22 cellular contexts compared by ENCODE assay signal in the genomic region with DNA sequence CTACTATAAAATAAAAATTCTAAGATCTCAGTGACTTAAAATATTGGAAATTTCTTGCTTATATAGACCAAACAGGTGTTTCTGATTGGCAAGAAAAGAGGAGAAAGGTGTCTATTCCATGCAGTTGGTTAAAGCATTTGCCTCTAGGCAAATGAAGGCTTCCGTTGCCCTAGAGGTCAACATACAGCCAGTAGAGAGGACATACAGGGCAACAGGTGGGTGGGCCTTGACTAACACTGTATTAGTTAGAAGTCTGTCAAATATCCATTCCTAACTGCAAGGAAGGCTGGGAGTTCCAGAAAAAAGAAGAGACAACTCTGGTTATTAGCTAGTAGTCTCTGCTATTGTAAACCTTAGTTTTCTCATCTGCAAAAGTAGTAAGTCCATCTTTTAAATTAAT. TPM values are rescaled to one million over a fixed set of nuclear protein-coding genes. Genes with fewer than 3 reads are reported as not detected.
A peak's percentile ranks its signal among the peaks of the same experiment; 100 is the strongest.
DNase-seq lines count a peak whose midpoint lies in the region; ATAC-seq and TF ChIP-seq lines count a peak whose summit lies in the region.
"Had no signal": no experiment of that assay in that cellular context is flagged by ENCODE, and none has a peak within 500 bp of the region (broad histone marks: within the 10 kb centered on the region; RNA-seq: fewer than 3 reads in every experiment).

No MANE protein-coding gene starts in this region.

- H4K91ac ChIP-seq in mesenchymal stem cell (ENCODE audit: low read length) = no peak overlapping the region

- H2BK15ac ChIP-seq in mesenchymal stem cell (ENCODE audit: low read depth, poor library complexity, severe bottlenecking) = no peak overlapping the region

- H3K4me2 ChIP-seq in GM23338 = peak overlapping the region; percentile 34; the same call in 1 of the 2 replicates
- H3K4me2 ChIP-seq in mesenchymal stem cell (ENCODE audit: low read length, poor library complexity, severe bottlenecking) = no peak overlapping the region
- H3K4me2 ChIP-seq in smooth muscle cell = no peak overlapping the region
- H3K4me2 ChIP-seq: A549 had no signal

- 90% methylated on average over 1 of the region's 1 CpG for WGBS in mesenchymal stem cell
- 97% methylated on average over 1 of the region's 1 CpG for WGBS in smooth muscle cell (ENCODE audit: low lambda C conversion rate)

- H3K27ac ChIP-seq in GM23338 (ENCODE audit: low read depth) = no peak overlapping the region
- H3K27ac ChIP-seq in mesenchymal stem cell (ENCODE audit: low read length, poor library complexity, severe bottlenecking) = peak overlapping the region; percentile 55
- no peak overlapping the region for H3K27ac ChIP-seq in smooth muscle cell (ENCODE audit: low read depth)
- H3K27ac ChIP-seq: A549; BLaER1 treated with 17β-estradiol and CSF1 and Interleukin-3, amounts not matched to agents 10 nM and 100 nM had no signal

- H2BK12ac ChIP-seq in mesenchymal stem cell (ENCODE audit: low read length in 2 of 2) = no peak overlapping the region

- H3F3A ChIP-seq in GM23338 (replicated peaks; ENCODE audit: low read depth) (no peaks in the 10 kb centered on the region), smooth muscle cell (ENCODE audit: low read depth) (no peaks in the 10 kb centered on the region)

- no peaks in the 10 kb centered on the region for H3K4me1 ChIP-seq in GM23338 (ENCODE audit: insufficient read depth)
- H3K4me1 ChIP-seq in mesenchymal stem cell (ENCODE audit: control insufficient read depth, insufficient read depth, low read depth, low read length) = no peaks in the 10 kb centered on the region
- peaks cover 15% of the 10 kb centered on the region for H3K4me1 ChIP-seq in smooth muscle cell (ENCODE audit: low read depth)
- H3K4me1 ChIP-seq: A549, BE2C, HAP-1 had no signal

- no peak overlapping the region for H3K4me3 Mint-ChIP-seq in GM23338
- H3K4me3 Mint-ChIP-seq in WTC11 = no peak overlapping the region
- H3K4me3 Mint-ChIP-seq: CD14-positive monocyte; CD4-positive, alpha-beta T cell; CD8-positive, alpha-beta memory T cell had no signal

- H3K27me3 Mint-ChIP-seq in GM23338 (ENCODE audit: insufficient read depth, low read depth, poor library complexity) (peaks cover 10% of the 10 kb centered on the region), WTC11 (ENCODE audit: low read depth) (peaks cover 71% of the 10 kb centered on the region)
- H3K27me3 Mint-ChIP-seq: CD4-positive, alpha-beta T cell; CD8-positive, alpha-beta memory T cell had no signal

- no peak overlapping the region for H3K4me3 ChIP-seq in GM23338
- H3K4me3 ChIP-seq in mesenchymal stem cell (ENCODE audit: insufficient read depth in 1 of 2, low read depth in 1 of 2, low read length in 2 of 2) = no peak overlapping the region
- H3K4me3 ChIP-seq in smooth muscle cell = no peak overlapping the region
- H3K4me3 ChIP-seq: A549; BLaER1 treated with 17β-estradiol and CSF1 and Interleukin-3, amounts not matched to agents 10 nM and 100 nM; GM12878; HAP-1 had no signal

- TF ChIP-seq CTCF in GM23338 (conservative IDR thresholded peaks at IDR 0.05; ENCODE audit: low read depth in 2 of 2) (no peak), WTC11 (IDR thresholded peaks at IDR 0.05) (no peak), smooth muscle cell (IDR thresholded peaks at IDR 0.05; ENCODE audit: borderline replicate concordance, insufficient read depth, poor library complexity, severe bottlenecking) (no peak)

- no peak overlapping the region for H4K8ac ChIP-seq in mesenchymal stem cell (ENCODE audit: low read length)

- H3K27me3 ChIP-seq in GM23338 (ENCODE audit: insufficient read depth) (peaks cover 46% of the 10 kb centered on the region), mesenchymal stem cell (ENCODE audit: control insufficient read depth in 1 of 2, insufficient read depth in 1 of 2, low read length in 2 of 2) (no peaks in the 10 kb centered on the region), smooth muscle cell (ENCODE audit: low read depth) (no peaks in the 10 kb centered on the region)
- H3K27me3 ChIP-seq: BE2C; BLaER1 treated with 17β-estradiol and CSF1 and Interleukin-3, amounts not matched to agents 10 nM and 100 nM had no signal

- POLR2A ChIA-PET in WTC11 (lab: Charles Lee) = no interaction called here

- DNase-seq in GM23338 (ENCODE audit: low spot score) (peak; percentile 7), WTC11 (ENCODE audit: low spot score) (no peak), mesenchymal stem cell (no peak), smooth muscle cell (lab: John Stamatoyannopoulos, UW; ENCODE audit: unreplicated experiment) (no peak)
- no peak for DNase-seq in activated CD4-positive, alpha-beta T cell treated with anti-CD3 and anti-CD28 coated beads, Interleukin-2, amount 50 U/mL, for 48 hours
- DNase-seq: 8988T; ACHN; AML-193; BE2C; CD4-positive, alpha-beta T cell; CD8-positive, alpha-beta memory T cell; DMS 273 treated with DMSO at 0.1 percent for 48 hours; DMS79; EL; GDM1; GOT3 had no signal

- H2AFZ ChIP-seq in GM23338 = no peak overlapping the region
- H2AFZ ChIP-seq in mesenchymal stem cell (ENCODE audit: low read depth, low read length) = no peak overlapping the region
- H2AFZ ChIP-seq in smooth muscle cell (ENCODE audit: low read depth) = no peak overlapping the region

- no peak overlapping the region for H2BK120ac ChIP-seq in mesenchymal stem cell (ENCODE audit: low read depth, low read length)

- H3K9me3 ChIP-seq in mesenchymal stem cell (ENCODE audit: control insufficient read depth, low read length) (no peaks in the 10 kb centered on the region), smooth muscle cell (replicated peaks; ENCODE audit: low read depth) (no peaks in the 10 kb centered on the region)
- H3K9me3 ChIP-seq: A549; BE2C; BLaER1 treated with 17β-estradiol and CSF1 and Interleukin-3, amounts not matched to agents 10 nM and 100 nM; HAP-1 had no signal

- peak overlapping the region in 1 of 2 experiments; percentile 61 for H3K18ac ChIP-seq in mesenchymal stem cell (ENCODE audit: low read depth in 1 of 2, low read length in 2 of 2)

- H3K9me3 Mint-ChIP-seq in GM23338 (no peaks in the 10 kb centered on the region; the same call in 2 of the 3 replicates), WTC11 (no peaks in the 10 kb centered on the region)
- H3K9me3 Mint-ChIP-seq: CD4-positive, alpha-beta T cell had no signal

- H2BK5ac ChIP-seq in mesenchymal stem cell (ENCODE audit: low read depth, low read length, poor library complexity, severe bottlenecking) = no peak overlapping the region

- no peak overlapping the region for H3K14ac ChIP-seq in mesenchymal stem cell (ENCODE audit: low read length in 2 of 2)

- CTCF ChIA-PET in WTC11 (lab: Charles Lee) = no interaction called here

- H3K9ac ChIP-seq in mesenchymal stem cell (ENCODE audit: low read length) = no peak overlapping the region
- no peak overlapping the region for H3K9ac ChIP-seq in smooth muscle cell (ENCODE audit: low read depth)
- H3K9ac ChIP-seq: BLaER1 treated with 17β-estradiol and CSF1 and Interleukin-3, amounts not matched to agents 10 nM and 100 nM had no signal

- peak; percentile 70 for ATAC-seq in GM23338
- peak; percentile 75 for ATAC-seq in WTC11
- no peak for ATAC-seq in HG03565 (IDR thresholded peaks at IDR 0.05; ENCODE audit: unreplicated experiment)
- ATAC-seq: A549, GM12878 had no signal

- no peaks in the 10 kb centered on the region for H3K36me3 ChIP-seq in GM23338 (ENCODE audit: insufficient read depth)
- no peaks in the 10 kb centered on the region for H3K36me3 ChIP-seq in mesenchymal stem cell (ENCODE audit: control insufficient read depth in 1 of 2, insufficient read depth in 2 of 2, low read depth in 1 of 2, low read length in 2 of 2)
- no peaks in the 10 kb centered on the region for H3K36me3 ChIP-seq in smooth muscle cell (ENCODE audit: low read depth)
- H3K36me3 ChIP-seq: BE2C; BLaER1 treated with 17β-estradiol and CSF1 and Interleukin-3, amounts not matched to agents 10 nM and 100 nM; HAP-1 had no signal

- H3K27ac Mint-ChIP-seq in GM23338 (no peak overlapping the region), WTC11 (no peak overlapping the region)
- H3K27ac Mint-ChIP-seq: CD14-positive monocyte; CD4-positive, alpha-beta T cell; CD8-positive, alpha-beta memory T cell had no signal

- H3K4ac ChIP-seq in mesenchymal stem cell (ENCODE audit: low read depth in 1 of 2, low read length in 2 of 2) = no peak overlapping the region

- no peaks in the 10 kb centered on the region for H3K9me2 ChIP-seq in GM23338 (ENCODE audit: insufficient read depth)

- no peaks in the 10 kb centered on the region for H3K79me2 ChIP-seq in GM23338 (replicated peaks; ENCODE audit: insufficient read depth)
- no peaks in the 10 kb centered on the region for H3K79me2 ChIP-seq in smooth muscle cell (ENCODE audit: low read depth)

- no peaks in the 10 kb centered on the region for H3K79me1 ChIP-seq in mesenchymal stem cell (replicated peaks; ENCODE audit: low read length, poor library complexity, severe bottlenecking)

- no peak overlapping the region for H2AK5ac ChIP-seq in mesenchymal stem cell (ENCODE audit: low read length, severe bottlenecking)

- H3K23ac ChIP-seq in mesenchymal stem cell (ENCODE audit: low read length in 2 of 2) = no peak overlapping the region

- H4K20me1 ChIP-seq in GM23338 (replicated peaks; ENCODE audit: insufficient read depth) (no peaks in the 10 kb centered on the region), smooth muscle cell (ENCODE audit: low read depth) (no peaks in the 10 kb centered on the region)
- H4K20me1 ChIP-seq: BLaER1 treated with 17β-estradiol and CSF1 and Interleukin-3, amounts not matched to agents 10 nM and 100 nM had no signal

- H3K4me1 Mint-ChIP-seq in GM23338 (peaks cover 6% of the 10 kb centered on the region), WTC11 (peaks cover 15% of the 10 kb centered on the region)
- H3K4me1 Mint-ChIP-seq: CD14-positive monocyte had no signal

- no peaks in the 10 kb centered on the region for H3K36me3 Mint-ChIP-seq in GM23338 (ENCODE audit: low read depth)
- H3K36me3 Mint-ChIP-seq in WTC11 = no peaks in the 10 kb centered on the region
- H3K36me3 Mint-ChIP-seq: CD14-positive monocyte had no signal

TF ChIP-seq in GM23338, 12 proteins besides CTCF, POLR2A, EP300 and RAD21 (continues in another document):
- no peak for TF ChIP-seq STAT1 (IDR thresholded peaks at IDR 0.05; ENCODE audit: unreplicated experiment)
- no peak for TF ChIP-seq NANOG (IDR thresholded peaks at IDR 0.05; ENCODE audit: borderline replicate concordance)
- no peak for TF ChIP-seq CREB1 (CRISPR knock-in tag; IDR thresholded peaks at IDR 0.05; ENCODE audit: low read depth)
- TF ChIP-seq EZH2 (IDR thresholded peaks at IDR 0.05; ENCODE audit: low read depth, unreplicated experiment) = no peak

TF ChIP-seq in WTC11, 78 proteins besides CTCF, POLR2A, EP300 and RAD21 (continues in another document):
- TF ChIP-seq GTF2I (CRISPR knock-in tag; conservative IDR thresholded peaks at IDR 0.05) = no peak
- no peak for TF ChIP-seq PRRX2 (CRISPR knock-in tag; IDR thresholded peaks at IDR 0.05)
- TF ChIP-seq EMX1 (CRISPR knock-in tag; IDR thresholded peaks at IDR 0.05) = no peak

RNA-seq across cellular contexts. Expression of a gene that starts 43.0 kb away (rescaled TPM):
- total RNA-seq in GM23338 (2014; rRNA removed; shearing (Covaris generic)) = 1.2 and 1.5 TPM in 2 replicates
- polyA plus RNA-seq in GM23338 (2016; fragmentation: Nextera tagmentation; extraction: Ambion mirVana) (0.52 and 0.55 TPM in 2 replicates), smooth muscle cell (1.0 and 2.1 TPM in 2 replicates)
- total RNA-seq in WTC11 (2021) (0.48 to 0.81 TPM (median 0.78 TPM) in 3 replicates), smooth muscle cell (4.5 and 5.6 TPM in 2 replicates)
- 37.8 TPM for polyA plus RNA-seq in mesenchymal stem cell (2013, experiment 1 of 2)
- polyA plus RNA-seq in mesenchymal stem cell (2013, experiment 2 of 2) = 39.2 TPM
